In the genomic region with DNA sequence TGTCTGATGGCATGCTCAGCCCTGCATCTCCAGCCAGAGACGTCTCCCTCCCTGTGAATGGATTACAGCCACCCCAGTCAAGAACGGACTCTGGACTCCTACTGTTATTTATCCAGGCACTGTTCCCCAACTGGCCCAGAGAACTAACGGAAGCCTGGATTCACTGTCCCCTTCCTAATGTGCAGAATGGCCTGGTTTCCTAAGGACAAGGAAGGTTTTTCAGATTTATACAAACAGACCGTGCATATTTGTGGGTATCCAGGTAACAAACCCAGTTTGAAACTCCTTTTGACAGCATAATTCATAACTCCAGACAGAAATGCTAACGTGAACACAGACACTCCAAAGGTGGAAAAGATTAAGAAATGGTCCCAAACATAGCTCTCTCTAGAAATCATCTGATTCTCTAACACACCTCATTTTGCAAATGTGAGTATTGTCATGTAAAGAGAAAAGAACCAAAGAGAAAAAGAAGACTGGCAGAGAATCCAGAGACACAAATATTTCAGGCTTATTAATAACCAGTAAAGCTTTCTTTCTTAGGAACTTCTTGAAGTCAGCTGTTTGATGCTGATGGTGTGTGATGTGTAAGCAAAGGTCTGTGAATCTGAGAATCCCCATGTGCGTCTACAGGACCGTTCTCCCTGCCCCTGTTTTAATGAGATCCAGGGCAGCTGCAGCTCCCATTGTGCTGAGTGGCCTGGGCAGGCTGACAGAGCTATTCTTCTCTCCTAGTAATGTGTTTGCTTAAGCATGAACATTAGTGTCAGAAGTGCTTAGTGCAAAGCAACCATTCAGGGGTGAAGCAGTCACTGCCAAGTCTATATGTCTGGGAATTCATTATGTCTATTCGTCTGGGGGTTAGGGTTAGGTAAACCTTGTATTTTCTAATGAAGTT, we compare ENCODE assay signal across 8 cellular contexts.
A peak's percentile ranks its signal among the peaks of the same experiment; 100 is the strongest.
DNase-seq lines count a peak whose midpoint lies in the region; ATAC-seq and TF ChIP-seq lines count a peak whose summit lies in the region.

No MANE protein-coding gene starts in this region.

- no peaks in the 10 kb centered on the region for H3K36me3 ChIP-seq in psoas muscle (ENCODE audit: insufficient read depth in 1 of 2, low read depth in 1 of 2)

- peaks cover 3% of the 10 kb centered on the region for H3K27me3 Mint-ChIP-seq in H9 (ENCODE audit: low read depth)

- no peak overlapping the region for H3K23ac ChIP-seq in H9 (ENCODE audit: insufficient read length, low read depth, low read length)

- H3K4ac ChIP-seq in H9 (ENCODE audit: low read depth, low read length): no peak overlapping the region

- no peak overlapping the region for H2BK12ac ChIP-seq in H9 (ENCODE audit: insufficient read length, low read depth, low read length)

- H3K4me1 Mint-ChIP-seq in H9: peaks cover 46 to 47% of the 10 kb centered on the region in 2 experiments

- intact Hi-C loops in psoas muscle (cut with DNase I): no loop called here

- H4K5ac ChIP-seq in H9 (ENCODE audit: insufficient read length, low read depth, low read length): no peak overlapping the region

- H3K79me1 ChIP-seq in H9 (ENCODE audit: insufficient read depth, low read depth, low read length, poor library complexity, severe bottlenecking): no peaks in the 10 kb centered on the region

- no peak overlapping the region for H3K14ac ChIP-seq in H9 (ENCODE audit: insufficient read depth, low read length)

- no peak overlapping the region for H4K91ac ChIP-seq in H9 (ENCODE audit: insufficient read length, low read depth, low read length)

- peak overlapping the region; percentile 11 for H3T11ph ChIP-seq in H9 (ENCODE audit: low read length)

- H3K18ac ChIP-seq in H9 (ENCODE audit: insufficient read length, low read depth, low read length): no peak overlapping the region

- no peak for TF ChIP-seq CTCF in H9 (conservative IDR thresholded peaks at IDR 0.05)
- TF ChIP-seq CTCF in fibroblast of pulmonary artery (IDR thresholded peaks at IDR 0.05; ENCODE audit: low read length, missing control alignments): no peak
- TF ChIP-seq CTCF in psoas muscle (IDR thresholded peaks at IDR 0.05): no peak

- H3K27ac ChIP-seq in H9 (ENCODE audit: insufficient read length, low read depth, low read length): peak overlapping the region; percentile 56
- no peak overlapping the region for H3K27ac ChIP-seq in psoas muscle

- no peaks in the 10 kb centered on the region for H3K79me2 ChIP-seq in H9 (ENCODE audit: insufficient read depth, low read length)

- no peaks in the 10 kb centered on the region for H4K20me1 ChIP-seq in H9 (ENCODE audit: control insufficient read depth, insufficient read depth, insufficient read length)

- peak overlapping the region in 1 of 2 experiments; percentile 52; a peak in 3 of 5 replicates for H3K4me3 Mint-ChIP-seq in H9

- H2BK120ac ChIP-seq in H9 (ENCODE audit: low read depth, low read length, poor library complexity, severe bottlenecking): no peak overlapping the region

- no peak overlapping the region for H2BK5ac ChIP-seq in H9 (ENCODE audit: insufficient read length, low read length)

- no peak overlapping the region for H2AFZ ChIP-seq in H9 (ENCODE audit: low read length)

- no CpG with 5 or more reads among the region's 8 CpGs for WGBS in H9 (ENCODE audit: extremely low coverage, insufficient read length, low lambda C conversion rate)
- WGBS in psoas muscle, 3 donors: 41 to 60% (median 45%) methylated on average over 8 of the region's 8 CpGs

- no peak overlapping the region for H2BK20ac ChIP-seq in H9 (ENCODE audit: low read depth, low read length, poor library complexity, severe bottlenecking)

- no peak overlapping the region for H2BK15ac ChIP-seq in H9 (ENCODE audit: low read depth, low read length)

- no peak overlapping the region for H3K56ac ChIP-seq in H9 (ENCODE audit: insufficient read length, low read depth, low read length)

- H2AK5ac ChIP-seq in H9 (ENCODE audit: insufficient read length, low read length): no peak overlapping the region

- peak overlapping the region in 1 of 3 experiments; percentile 46; a peak in 2 of 7 replicates for H3K27ac Mint-ChIP-seq in H9

- H3K27me3 ChIP-seq in H9 (ENCODE audit: insufficient read depth, low read length) (no peaks in the 10 kb centered on the region), psoas muscle (ENCODE audit: insufficient read depth in 3 of 3, low read length in 2 of 3) (no peaks in the 10 kb centered on the region)

- no peaks in the 10 kb centered on the region for H3K36me3 Mint-ChIP-seq in H9 (ENCODE audit: insufficient read depth in 1 of 3, low read depth in 3 of 3)

- H3K4me2 ChIP-seq in H9 (ENCODE audit: insufficient read depth, insufficient read length, low read length): peak overlapping the region; percentile 31

- H3K4me1 ChIP-seq in H9 (ENCODE audit: insufficient read depth, low read length) (peaks cover 23% of the 10 kb centered on the region), psoas muscle (peaks cover 7% of the 10 kb centered on the region)

- ATAC-seq in psoas muscle: peak in 3 of 4 donors; percentile 44 to 73 (median 67)
- no peak for ATAC-seq in HG03108 (IDR thresholded peaks at IDR 0.05; ENCODE audit: unreplicated experiment)
- ATAC-seq in GM18870 (IDR thresholded peaks at IDR 0.05; ENCODE audit: unreplicated experiment): no peak
- ATAC-seq in GM21390 (IDR thresholded peaks at IDR 0.05; ENCODE audit: unreplicated experiment): no peak

- no peak overlapping the region for H4K8ac ChIP-seq in H9 (replicated peaks; ENCODE audit: insufficient read length, low read depth, low read length)

- no peak for DNase-seq in H9
- peak; percentile 98 for DNase-seq in NCI-H748 (lab: John Stamatoyannopoulos, UW; ENCODE audit: unreplicated experiment)
- peak; percentile 57 for DNase-seq in fibroblast of pulmonary artery (ENCODE audit: low read depth)
- DNase-seq in psoas muscle: no peak
- no peak for DNase-seq in activated CD8-positive, alpha-beta memory T cell treated with anti-CD3 and anti-CD28 coated beads, Interleukin-2, amount 50 U/mL, for 4 hours

- H3K9ac ChIP-seq in H9 (ENCODE audit: extremely low read depth, insufficient read length, low read length): no peak overlapping the region

- H3K4me3 ChIP-seq in fibroblast of pulmonary artery (replicated peaks; ENCODE audit: low read depth, low read length) (no peak overlapping the region), psoas muscle (no peak overlapping the region)

- H3K23me2 ChIP-seq in H9 (ENCODE audit: insufficient read length, low read depth, low read length, poor library complexity, severe bottlenecking): no peaks in the 10 kb centered on the region

- H3K9me3 Mint-ChIP-seq in H9: no peaks in the 10 kb centered on the region

- H3K9me3 ChIP-seq in H9 (ENCODE audit: control insufficient read depth, low read depth, low read length): no peaks in the 10 kb centered on the region
- no peaks in the 10 kb centered on the region for H3K9me3 ChIP-seq in psoas muscle

Comparison
In these comparisons a context has a peak if more than half of its experiments do, and no peak if none do; other contexts are left out.
1. DNase-seq: peak in NCI-H748 (single experiment) and fibroblast of pulmonary artery (single experiment); none in H9 (single experiment), psoas muscle (0 of 2) and activated CD8-positive, alpha-beta memory T cell treated with anti-CD3 and anti-CD28 coated beads, Interleukin-2, amount 50 U/mL, for 4 hours (single experiment).
2. ATAC-seq: peak in psoas muscle (3 of 4); none in HG03108 (single experiment), GM18870 (single experiment) and GM21390 (single experiment).